Comparison of ENCODE assay signal across 8 cellular contexts in the genomic region with DNA sequence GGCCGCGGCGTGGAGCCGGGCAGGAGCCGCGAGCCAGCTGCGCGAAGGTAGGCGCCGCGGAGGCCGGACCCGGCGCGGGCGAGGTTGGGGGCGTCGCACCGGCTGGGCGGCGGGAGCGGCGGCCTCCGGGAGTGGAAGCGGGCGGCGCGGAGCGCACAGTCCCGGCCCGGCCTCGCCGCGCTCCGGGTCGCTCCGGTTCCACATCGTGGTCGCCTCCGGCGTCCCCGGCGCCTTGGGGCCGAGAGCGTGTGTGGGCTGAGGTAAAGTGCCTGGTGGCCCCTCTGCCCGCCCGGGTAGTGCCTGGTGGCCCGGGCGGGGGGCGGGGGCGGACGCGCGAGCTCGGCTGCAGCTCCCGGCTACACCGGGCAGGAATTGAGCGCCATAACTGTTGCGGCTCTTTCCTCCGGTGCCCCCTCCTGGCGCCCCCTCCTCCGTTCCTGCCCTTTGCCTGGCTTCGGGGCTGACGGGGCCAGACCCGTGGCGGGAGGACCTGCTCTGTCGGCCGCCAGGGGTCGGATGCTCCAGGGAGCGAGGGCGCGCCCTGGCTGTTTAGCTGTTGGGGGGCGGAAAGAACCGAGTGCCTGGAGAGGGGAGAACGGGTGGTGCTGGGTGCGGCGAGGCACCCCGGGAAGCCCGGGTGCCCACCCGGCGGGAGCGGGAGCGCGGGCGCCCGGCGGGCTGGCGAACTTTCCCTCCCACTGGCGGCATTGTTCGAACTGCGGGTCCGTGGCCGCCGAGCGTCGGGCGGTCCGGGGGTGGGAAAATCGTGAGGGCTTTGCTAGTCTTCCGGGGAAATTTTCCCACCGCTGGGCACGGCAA. TPM values are rescaled to one million over a fixed set of nuclear protein-coding genes. Genes with fewer than 3 reads are reported as not detected.
DNase-seq lines count a peak whose midpoint lies in the region; ATAC-seq and TF ChIP-seq lines count a peak whose summit lies in the region.

No MANE protein-coding gene starts in this region.

- H3K4me1 ChIP-seq in ovary (ENCODE audit: insufficient read depth): no peaks in the 10 kb centered on the region

- no peaks in the 10 kb centered on the region for H3K9me3 ChIP-seq in ovary

- TF ChIP-seq EP300 in ovary (IDR thresholded peaks at IDR 0.05): no peak

- WGBS in ovary, 3 donors: 42 to 46% (median 45%) methylated on average over 91 to 102 of the region's 102 CpGs

- H3K4me3 Mint-ChIP-seq in activated T-helper 2 cell treated with anti-CD3 and anti-CD28 coated beads, Interferon-gamma antibody, Interleukin-2, Interleukin-4, amounts not matched to agents 10 μg/mL and 5 μg/mL and 100 μg/mL, durations not matched to agents 14 hours and 24 hours and 36 hours (ENCODE audit: low read depth): peak overlapping the region; percentile 79
- H3K4me3 Mint-ChIP-seq in glutamatergic neuron (ENCODE audit: unreplicated experiment): peak overlapping the region; percentile 91

- CTCF ChIA-PET in HEK293T (lab: Yijun Ruan, JAX): interaction anchor here (0.6 to 0.9 kb wide), 3 partner anchors 43 to 590 kb away, joined by 3 to 7 read pairs (median 3); no protein-coding TSS in a partner anchor

- no peak for ATAC-seq in GM18861 (IDR thresholded peaks at IDR 0.05; ENCODE audit: unreplicated experiment)

- H3K27ac ChIP-seq in ovary: peak overlapping the region in 1 of 2 donors; percentile 57

- H3K4me1 Mint-ChIP-seq in activated T-helper 2 cell treated with anti-CD3 and anti-CD28 coated beads, Interferon-gamma antibody, Interleukin-2, Interleukin-4, amounts not matched to agents 10 μg/mL and 5 μg/mL and 100 μg/mL, durations not matched to agents 14 hours and 24 hours and 36 hours (ENCODE audit: low read depth): peaks cover 13% of the 10 kb centered on the region
- peaks cover 6% of the 10 kb centered on the region for H3K4me1 Mint-ChIP-seq in glutamatergic neuron (ENCODE audit: low read depth, unreplicated experiment)

- peak overlapping the region; percentile 66 for H3K4me3 ChIP-seq in ovary

- DNase-seq in EH (ENCODE audit: low read depth) (peak; percentile 58), HEK293T (ENCODE audit: extremely low spot score) (peak; percentile 59), NOMO-1 (lab: John Stamatoyannopoulos, UW; ENCODE audit: unreplicated experiment in 2 of 2) (peak; percentile 16), glutamatergic neuron (peak; percentile 72), ovary (peak; percentile 26 to 63 (median 43)), mesenteric fat pad (ENCODE audit: low spot score) (no peak)
- DNase-seq in activated T-helper 2 cell treated with anti-CD3 and anti-CD28 coated beads, Interferon-gamma antibody, Interleukin-2, Interleukin-4, amounts not matched to agents 10 μg/mL and 5 μg/mL and 100 μg/mL, durations not matched to agents 14 hours and 24 hours and 36 hours (ENCODE audit: low spot score): peak; percentile 10

- POLR2A ChIA-PET in HEK293T (lab: Yijun Ruan, JAX): interaction anchor here (0.6 kb wide), 1 partner anchor 20 kb away, joined by 3 read pairs; no protein-coding TSS in a partner anchor

- intact Hi-C loops in activated T-helper 2 cell treated with anti-CD3 and anti-CD28 coated beads, Interferon-gamma antibody, Interleukin-2, Interleukin-4, amounts not matched to agents 10 μg/mL and 5 μg/mL and 100 μg/mL, durations not matched to agents 14 hours and 24 hours and 36 hours (cut with micrococcal nuclease): no loop called here
- intact Hi-C loops in ovary (cut with DNase I): no loop called here

- H3K27me3 Mint-ChIP-seq in activated T-helper 2 cell treated with anti-CD3 and anti-CD28 coated beads, Interferon-gamma antibody, Interleukin-2, Interleukin-4, amounts not matched to agents 10 μg/mL and 5 μg/mL and 100 μg/mL, durations not matched to agents 14 hours and 24 hours and 36 hours (ENCODE audit: low read depth): peaks cover 58% of the 10 kb centered on the region
- no peaks in the 10 kb centered on the region for H3K27me3 Mint-ChIP-seq in glutamatergic neuron (ENCODE audit: unreplicated experiment)

- H3K27me3 ChIP-seq in ovary: no peaks in the 10 kb centered on the region

- H3K9me3 Mint-ChIP-seq in activated T-helper 2 cell treated with anti-CD3 and anti-CD28 coated beads, Interferon-gamma antibody, Interleukin-2, Interleukin-4, amounts not matched to agents 10 μg/mL and 5 μg/mL and 100 μg/mL, durations not matched to agents 14 hours and 24 hours and 36 hours: no peaks in the 10 kb centered on the region
- peaks cover 6% of the 10 kb centered on the region for H3K9me3 Mint-ChIP-seq in glutamatergic neuron (ENCODE audit: unreplicated experiment)

- H3K36me3 Mint-ChIP-seq in activated T-helper 2 cell treated with anti-CD3 and anti-CD28 coated beads, Interferon-gamma antibody, Interleukin-2, Interleukin-4, amounts not matched to agents 10 μg/mL and 5 μg/mL and 100 μg/mL, durations not matched to agents 14 hours and 24 hours and 36 hours (ENCODE audit: low read depth): no peaks in the 10 kb centered on the region
- no peaks in the 10 kb centered on the region for H3K36me3 Mint-ChIP-seq in glutamatergic neuron (ENCODE audit: unreplicated experiment)

- no peak overlapping the region for H3K27ac Mint-ChIP-seq in activated T-helper 2 cell treated with anti-CD3 and anti-CD28 coated beads, Interferon-gamma antibody, Interleukin-2, Interleukin-4, amounts not matched to agents 10 μg/mL and 5 μg/mL and 100 μg/mL, durations not matched to agents 14 hours and 24 hours and 36 hours
- H3K27ac Mint-ChIP-seq in glutamatergic neuron (ENCODE audit: unreplicated experiment): no peak overlapping the region

- no peaks in the 10 kb centered on the region for H3K36me3 ChIP-seq in ovary

- TF ChIP-seq CTCF in glutamatergic neuron (IDR thresholded peaks at IDR 0.05; ENCODE audit: partially characterized antibody, unreplicated experiment) (peak; percentile 74), ovary (IDR thresholded peaks at IDR 0.05) (peak in 2 of 3 donors; percentile 40 to 48)

- no peak for TF ChIP-seq POLR2A in ovary (IDR thresholded peaks at IDR 0.05)

TF ChIP-seq in HEK293T, 16 proteins besides CTCF, POLR2A, EP300 and RAD21:
- TF ChIP-seq TARDBP (IDR thresholded peaks at IDR 0.05) (no peak), FOXA1 (IDR thresholded peaks at IDR 0.05) (no peak), SP1 (IDR thresholded peaks at IDR 0.05) (no peak), LEF1 (IDR thresholded peaks at IDR 0.05; ENCODE audit: borderline replicate concordance) (no peak), SUZ12 (IDR thresholded peaks at IDR 0.05) (no peak), NFRKB (IDR thresholded peaks at IDR 0.05) (no peak), HDGF (IDR thresholded peaks at IDR 0.05; ENCODE audit: borderline replicate concordance) (no peak), L3MBTL2 (conservative IDR thresholded peaks at IDR 0.05) (no peak), ZNF384 (IDR thresholded peaks at IDR 0.05) (no peak), CTBP1 (IDR thresholded peaks at IDR 0.05; ENCODE audit: borderline replicate concordance) (no peak)

RNA-seq across cellular contexts. Expression of a gene that starts 0.7 kb away (rescaled TPM):
- total RNA-seq in activated T-helper 2 cell treated with anti-CD3 and anti-CD28 coated beads, Interferon-gamma antibody, Interleukin-2, Interleukin-4, amounts not matched to agents 10 μg/mL and 5 μg/mL and 100 μg/mL, durations not matched to agents 14 hours and 24 hours and 36 hours: 3.0 and 3.8 TPM in 2 replicates
- total RNA-seq in glutamatergic neuron (ENCODE audit: unreplicated experiment) (14.0 TPM), ovary (10 to 100 TPM in 3 of 7 donors, 1 to 10 TPM in 4; 7.4 to 27.8 (median 9.7) TPM), mesenteric fat pad (7.2 TPM)
- 10 to 100 TPM in 1 of 2 donors, 1 to 10 TPM in 1; 5.2 to 11.2 TPM for polyA plus RNA-seq in ovary
